Comparison of ENCODE assay signal across 1 cellular context in the genomic region with DNA sequence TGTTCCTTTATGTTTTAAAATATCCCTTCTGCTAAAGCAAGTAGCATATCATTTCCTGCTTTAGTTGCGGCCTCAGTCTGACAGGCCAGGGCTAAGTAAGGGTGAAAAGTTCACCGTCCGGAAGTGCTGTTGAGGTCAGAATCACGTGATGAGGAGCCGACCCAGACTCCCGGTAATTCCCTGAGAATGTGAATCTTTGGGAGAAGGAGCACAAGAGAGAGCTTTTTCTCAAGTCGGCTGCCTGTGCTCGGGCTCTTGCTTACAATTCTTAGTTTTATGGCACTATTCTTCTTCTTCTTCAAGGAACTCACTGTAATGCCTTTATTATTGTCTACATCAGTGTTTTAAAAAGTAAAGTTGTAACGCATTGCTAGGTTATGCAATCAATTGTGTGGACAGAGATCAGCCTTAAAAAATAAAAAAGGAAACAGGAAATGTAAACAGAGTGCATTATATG.
TF ChIP-seq lines count a peak whose summit lies in the region.

No MANE protein-coding gene starts in this region.

TF ChIP-seq in HepG2, 621 proteins besides CTCF, POLR2A, EP300 and RAD21 (continued from another document):
- TF ChIP-seq ZBTB20 (CRISPR knock-in tag; IDR thresholded peaks at IDR 0.05; ENCODE audit: borderline replicate concordance, low read depth): no peak
- peak; percentile 89 for TF ChIP-seq RARA (CRISPR knock-in tag; IDR thresholded peaks at IDR 0.05)
- TF ChIP-seq GABPB1 (CRISPR knock-in tag; IDR thresholded peaks at IDR 0.05): peak; percentile 62; the same call in 1 of the 2 replicates
TF ChIP-seq in HepG2: peak in this region for 3.
